Comparison of ENCODE assay signal across 11 cellular contexts in genomic region chr17:78174870-78175642, GRCh38. TPM values are rescaled to one million over a fixed set of nuclear protein-coding genes. Genes with fewer than 3 reads are reported as not detected.
DNase-seq lines count a peak whose midpoint lies in the region; ATAC-seq, FAIRE-seq and TF ChIP-seq lines count a peak whose summit lies in the region.
"Had no signal": no experiment of that assay in that cellular context is flagged by ENCODE, and none has a peak within 500 bp of the region (broad histone marks: within the 10 kb centered on the region; RNA-seq: fewer than 3 reads in every experiment).

No MANE protein-coding gene starts in this region.

- H3K23ac ChIP-seq in IMR-90 (ENCODE audit: low read depth, low read length): no peak overlapping the region

- H3K4me2 ChIP-seq in IMR-90 (ENCODE audit: low read depth, low read length) (no peak overlapping the region), K562 (ENCODE audit: insufficient read depth, low read length) (no peak overlapping the region)

- TF ChIP-seq RAD21 in IMR-90 (IDR thresholded peaks at IDR 0.05; ENCODE audit: low read length): no peak
- no peak for TF ChIP-seq RAD21 in K562 (CRISPR knock-in tag; conservative IDR thresholded peaks at IDR 0.05 in 1 of 2, IDR thresholded peaks at IDR 0.05 in 1 of 2)

- H3K27ac ChIP-seq in 22Rv1: peak overlapping the region; percentile 98
- no peak overlapping the region for H3K27ac ChIP-seq in IMR-90 (ENCODE audit: insufficient read depth, low read length)
- H3K27ac ChIP-seq in K562 (ENCODE audit: extremely low read depth, low read depth, low read length): no peak overlapping the region; the same call in 2 of the 3 replicates
- H3K27ac ChIP-seq: SJCRH30 had no signal

- H3K18ac ChIP-seq in IMR-90 (ENCODE audit: low read depth, low read length): no peak overlapping the region

- TF ChIP-seq CTCF in 22Rv1 (IDR thresholded peaks at IDR 0.05): no peak; the same call in 1 of the 2 replicates
- TF ChIP-seq CTCF in IMR-90 (conservative IDR thresholded peaks at IDR 0.05; ENCODE audit: low read depth, low read length): no peak
- peak; percentile 31 to 37 (median 36); a peak in 4 of 6 replicates for TF ChIP-seq CTCF in K562 (IDR thresholded peaks at IDR 0.05 in 2 of 3, conservative IDR thresholded peaks at IDR 0.05 in 1 of 3; ENCODE audit: insufficient read depth in 2 of 3, low read depth in 1 of 3, low read length in 3 of 3)
- no peak for TF ChIP-seq CTCF in mucosa of descending colon (IDR thresholded peaks at IDR 0.05)

- no peaks in the 10 kb centered on the region for H3K27me3 Mint-ChIP-seq in natural killer cell treated with Interleukin-12 subunit alpha and Interleukin-12 subunit beta and Interleukin-15 and Interleukin-18, amount 100 ng/mL, for 72 hours
- H3K27me3 Mint-ChIP-seq: CD4-positive, CD25-positive, alpha-beta regulatory T cell had no signal

- H2AFZ ChIP-seq in IMR-90 (replicated peaks; ENCODE audit: low read length, poor library complexity): peak overlapping the region; percentile 45
- no peak overlapping the region for H2AFZ ChIP-seq in K562 (ENCODE audit: low read depth, low read length)

- H3K36me3 ChIP-seq in IMR-90 (ENCODE audit: control insufficient read depth, insufficient read depth, low read length) (no peaks in the 10 kb centered on the region; the same call in 1 of the 2 replicates), K562 (ENCODE audit: control insufficient read depth, insufficient read depth, low read length) (peaks cover 93% of the 10 kb centered on the region; the same call in 2 of the 3 replicates), mucosa of descending colon (ENCODE audit: low read depth) (no peaks in the 10 kb centered on the region)

- BruUV-seq in IMR-90 (replicated peaks; lab: Mats Ljungman, UMichigan) (no TSS peak), K562 (replicated peaks; lab: Mats Ljungman, UMichigan) (no TSS peak)

- H2BK20ac ChIP-seq in IMR-90 (ENCODE audit: low read depth, low read length): no peak overlapping the region

- POLR2A ChIA-PET in IMR-90 (lab: Charles Lee; ENCODE audit: unreplicated experiment): no interaction called here
- POLR2A ChIA-PET in K562 (lab: Yijun Ruan, JAX): interaction anchor here (1.0 to 3.7 kb wide), 10 partner anchors 9 to 90 kb away, joined by 3 to 27 read pairs (median 6); partner anchors contain the start of genes AFMID, TK1 and TMC6

- 98% methylated on average over 15 of the region's 28 CpGs; no CpG with 5 or more reads in 1 of the 2 experiments for WGBS in IMR-90 (ENCODE audit: extremely low coverage in 2 of 2, insufficient read length in 1 of 2), 2 experiments
- 92% methylated on average over 27 of the region's 28 CpGs for WGBS in K562 (ENCODE audit: insufficient coverage, low coverage, missing lambda C conversion rate)

- no peak for FAIRE-seq in K562 (lab: Jason Lieb, UNC)

- peak overlapping the region; percentile 61 for H2AK9ac ChIP-seq in IMR-90 (replicated peaks; ENCODE audit: low read depth, low read length, poor library complexity)

- DNase-seq in IMR-90 (no peak), K562 (ENCODE audit: extremely low read depth in 1 of 4, low spot score in 3 of 4) (no peak), mucosa of descending colon (peak in 2 of 3 donors; percentile 67 to 73), activated gamma-delta T cell treated with Interleukin-2 at 50 U/mL for 16 hours (no peak)
- DNase-seq in natural killer cell treated with Interleukin-12 subunit alpha and Interleukin-12 subunit beta and Interleukin-15 and Interleukin-18, amount 100 ng/mL, for 72 hours (ENCODE audit: low spot score): no peak
- DNase-seq: CD4-positive, CD25-positive, alpha-beta regulatory T cell; SJCRH30 had no signal

- no peak for ATAC-seq in IMR-90 (ENCODE audit: low read depth)
- no peak for ATAC-seq in K562
- ATAC-seq in mucosa of descending colon: peak; percentile 47
- ATAC-seq in natural killer cell treated with Interleukin-12 subunit alpha and Interleukin-12 subunit beta and Interleukin-15 and Interleukin-18, amount 100 ng/mL, for 72 hours: no peak
- ATAC-seq in GM21786 (IDR thresholded peaks at IDR 0.05; ENCODE audit: unreplicated experiment): no peak
- no peak for ATAC-seq in HG03196 (IDR thresholded peaks at IDR 0.05; ENCODE audit: unreplicated experiment)

- no peak overlapping the region for H4K8ac ChIP-seq in IMR-90 (ENCODE audit: low read depth in 2 of 2, low read length in 2 of 2)

- H3K9me3 ChIP-seq in IMR-90 (ENCODE audit: control insufficient read depth, insufficient read depth, low read length) (no peaks in the 10 kb centered on the region), K562 (replicated peaks; ENCODE audit: control insufficient read depth, insufficient read depth, low read depth, low read length) (no peaks in the 10 kb centered on the region), mucosa of descending colon (no peaks in the 10 kb centered on the region)
- H3K9me3 ChIP-seq: SJCRH30 had no signal

- no peak for TF ChIP-seq POLR2A in IMR-90 (IDR thresholded peaks at IDR 0.05; ENCODE audit: low read depth, low read length)
- TF ChIP-seq POLR2A in K562 (conservative IDR thresholded peaks at IDR 0.05): no peak

- intact Hi-C loops in IMR-90 (cut with micrococcal nuclease) (no loop called here), K562 (cut with micrococcal nuclease) (loop anchor here (5.0 kb wide), 1 partner anchor 33 kb away; no protein-coding TSS in a partner anchor), mucosa of descending colon (cut with DNase I, micrococcal nuclease) (no loop called here)

- CTCF ChIA-PET in IMR-90 (lab: Yijun Ruan, JAX): no interaction called here
- CTCF ChIA-PET in K562 (lab: Yijun Ruan, JAX; ENCODE audit: low intra/inter-chr PET ratio): interaction anchor here (2.6 kb wide), 1 partner anchor 62 kb away, joined by 34 read pairs; no protein-coding TSS in a partner anchor

- peaks cover 14% of the 10 kb centered on the region; the same call in 1 of the 2 replicates for H3K9me1 ChIP-seq in IMR-90 (ENCODE audit: insufficient read depth, low read length)
- H3K9me1 ChIP-seq in K562 (ENCODE audit: control insufficient read depth, insufficient read depth, low read length): no peaks in the 10 kb centered on the region

- H3K4me3 ChIP-seq in IMR-90 (ENCODE audit: insufficient read depth, low read depth, low read length) (no peak overlapping the region), K562 (no peak overlapping the region), mucosa of descending colon (no peak overlapping the region)
- H3K4me3 ChIP-seq: SJCRH30 had no signal

- no peak overlapping the region for H3K14ac ChIP-seq in IMR-90 (replicated peaks; ENCODE audit: low read depth, low read length)

- dilution Hi-C loops in IMR-90 (cut with HindIII; ENCODE audit: low sequenced_read_pairs, unreplicated experiment): no loop called here

- in situ Hi-C loops in IMR-90 (cut with MboI; ENCODE audit: low sequenced_read_pairs): loop anchor here (5.0 kb wide), 1 partner anchor 63 kb away; no protein-coding TSS in a partner anchor
- in situ Hi-C loops in K562 (cut with MboI): loop anchor here (5.0 kb wide), 1 partner anchor 63 kb away; no protein-coding TSS in a partner anchor

- no peaks in the 10 kb centered on the region for H3K27me3 ChIP-seq in IMR-90 (ENCODE audit: control insufficient read depth, insufficient read depth, low read length)
- no peaks in the 10 kb centered on the region for H3K27me3 ChIP-seq in K562 (ENCODE audit: control insufficient read depth in 2 of 2, insufficient read depth in 2 of 2, low read length in 2 of 2)
- H3K27me3 ChIP-seq: SJCRH30 had no signal

- no peaks in the 10 kb centered on the region for H3K9me3 Mint-ChIP-seq in natural killer cell treated with Interleukin-12 subunit alpha and Interleukin-12 subunit beta and Interleukin-15 and Interleukin-18, amount 100 ng/mL, for 72 hours
- H3K9me3 Mint-ChIP-seq: nephron had no signal

- no peak overlapping the region for H3K4me3 Mint-ChIP-seq in natural killer cell treated with Interleukin-12 subunit alpha and Interleukin-12 subunit beta and Interleukin-15 and Interleukin-18, amount 100 ng/mL, for 72 hours
- H3K4me3 Mint-ChIP-seq: nephron had no signal

- H3K56ac ChIP-seq in IMR-90 (ENCODE audit: extremely low read depth, insufficient read depth, low read length): no peak overlapping the region

- H3K79me1 ChIP-seq in IMR-90 (ENCODE audit: low read depth in 1 of 2, low read length in 2 of 2): peaks cover 3 to 36% of the 10 kb centered on the region in 2 experiments; a peak in 2 of 4 replicates

- H3K4me1 ChIP-seq in IMR-90 (ENCODE audit: control insufficient read depth, insufficient read depth, low read length) (peaks cover 19% of the 10 kb centered on the region), K562 (replicated peaks in 1 of 2; ENCODE audit: control insufficient read depth in 2 of 2, insufficient read depth in 2 of 2, low read length in 2 of 2) (peaks cover 7 to 57% of the 10 kb centered on the region in 2 experiments), mucosa of descending colon (ENCODE audit: low read depth) (peaks cover 79% of the 10 kb centered on the region)

- H3K9ac ChIP-seq in IMR-90 (ENCODE audit: low read depth, low read length) (no peak overlapping the region), K562 (ENCODE audit: insufficient read depth in 1 of 2, low read depth in 2 of 2, low read length in 2 of 2) (peak overlapping the region in 1 of 2 experiments; percentile 79; a peak in 2 of 4 replicates)

- no peak overlapping the region for H2BK120ac ChIP-seq in IMR-90 (ENCODE audit: low read depth, low read length)

- no peak overlapping the region for H4K5ac ChIP-seq in IMR-90 (ENCODE audit: low read depth, low read length)

- H2BK5ac ChIP-seq in IMR-90 (ENCODE audit: low read depth, low read length, poor library complexity, severe bottlenecking): no peak overlapping the region

- peaks cover 40 to 42% of the 10 kb centered on the region in 2 donors for H3K4me1 Mint-ChIP-seq in natural killer cell treated with Interleukin-12 subunit alpha and Interleukin-12 subunit beta and Interleukin-15 and Interleukin-18, amount 100 ng/mL, for 72 hours (ENCODE audit: low read depth in 2 of 2)

- no peak overlapping the region for H2AK5ac ChIP-seq in IMR-90 (ENCODE audit: low read depth, low read length)

- H4K91ac ChIP-seq in IMR-90 (ENCODE audit: insufficient read depth, low read depth, low read length): no peak overlapping the region

- H3K36me3 Mint-ChIP-seq in natural killer cell treated with Interleukin-12 subunit alpha and Interleukin-12 subunit beta and Interleukin-15 and Interleukin-18, amount 100 ng/mL, for 72 hours: peaks cover 6% of the 10 kb centered on the region

- no peak overlapping the region for H3K4ac ChIP-seq in IMR-90 (ENCODE audit: low read depth, low read length)

- no peak overlapping the region for H3K27ac Mint-ChIP-seq in natural killer cell treated with Interleukin-12 subunit alpha and Interleukin-12 subunit beta and Interleukin-15 and Interleukin-18, amount 100 ng/mL, for 72 hours
- H3K27ac Mint-ChIP-seq: nephron had no signal

- H3K79me2 ChIP-seq in K562 (ENCODE audit: control insufficient read depth, insufficient read depth, low read length): peaks cover 15% of the 10 kb centered on the region

- H2BK15ac ChIP-seq in IMR-90 (ENCODE audit: low read depth, low read length): no peak overlapping the region

- peaks cover 3% of the 10 kb centered on the region; the same call in 1 of the 2 replicates for H4K20me1 ChIP-seq in IMR-90 (ENCODE audit: insufficient read depth, low read length)
- peaks cover 8% of the 10 kb centered on the region; the same call in 1 of the 2 replicates for H4K20me1 ChIP-seq in K562 (replicated peaks; ENCODE audit: control insufficient read depth, insufficient read depth, low read length)

- TF ChIP-seq EP300 in K562 (IDR thresholded peaks at IDR 0.05; ENCODE audit: low read length): no peak

RNA-seq across cellular contexts. Expression of gene SYNGR2, which starts 6.7 kb away (rescaled TPM):
- total RNA-seq in IMR-90 (2012; rRNA removed) (11.1 and 14.7 TPM in 2 replicates), K562 (2014; rRNA removed) (87.8 and 120 TPM in 2 replicates), K562 (2014; rRNA removed; fragmentation: Illumina TruSeq; extraction: Trizol) (29.7 and 44.9 TPM in 2 replicates), K562 (2015; rRNA removed; fragmentation: Illumina TruSeq; extraction: Trizol) (68.0 and 68.2 TPM in 2 replicates), K562 (2021) (173 and 185 TPM in 2 replicates), mucosa of descending colon (100 to 1,000 TPM in 2 of 3 donors, 10 to 100 TPM in 1; 90.4 to 202 (median 196) TPM)
- polyA plus RNA-seq in IMR-90 (2012; rRNA removed) (63.1 and 77.3 TPM in 2 replicates), K562 (2011; rRNA removed) (159 and 208 TPM in 2 replicates), K562 (2014; fragmentation: Illumina TruSeq; extraction: Trizol) (167 and 172 TPM in 2 replicates), K562 (2014; fragmentation: Nextera tagmentation; extraction: Ambion mirVana) (1 to 10 TPM; 1.4 to 7.6 TPM), K562 (2014; rRNA removed) (140 and 156 TPM in 2 replicates)
- polyA plus RNA-seq in IMR-90 (2012; cell fraction: cytosol; rRNA removed): 38.9 and 89.5 TPM in 2 replicates
- 27.9 and 43.7 TPM in 2 replicates for polyA plus RNA-seq in IMR-90 (2012; cell fraction: nucleus; rRNA removed; ENCODE audit: low replicate concordance)
- total RNA-seq in K562 (2011; cell fraction: chromatin; rRNA removed; ENCODE audit: low replicate concordance): 68.6 and 254 TPM in 2 replicates
- 327 and 339 TPM in 2 replicates for total RNA-seq in K562 (2011; cell fraction: nucleolus; rRNA removed)
- 222 and 253 TPM in 2 replicates for total RNA-seq in K562 (2011; cell fraction: nucleoplasm; rRNA removed)
- 393 and 921 TPM in 2 replicates for polyA plus RNA-seq in K562 (2011; cell fraction: cytosol; rRNA removed)
- 163 and 222 TPM in 2 replicates for polyA plus RNA-seq in K562 (2011; cell fraction: nucleus; rRNA removed)
- 104 and 149 TPM in 2 replicates for polyA plus RNA-seq in K562 (2012)
- polyA minus RNA-seq in K562 (2011; rRNA and poly(A)+ RNA removed): 64.8 and 150 TPM in 2 replicates
- polyA minus RNA-seq in K562 (2011; cell fraction: cytosol; rRNA and poly(A)+ RNA removed): 129 and 147 TPM in 2 replicates
- 33.9 and 38.4 TPM in 2 replicates for polyA minus RNA-seq in K562 (2011; cell fraction: nucleus; rRNA and poly(A)+ RNA removed)
- 100 to 1,000 TPM in 1 of 2 donors, 10 to 100 TPM in 1; 84.9 to 120 TPM for total RNA-seq in natural killer cell treated with Interleukin-12 subunit alpha and Interleukin-12 subunit beta and Interleukin-15 and Interleukin-18, amount 100 ng/mL, for 72 hours

RNA-seq across cellular contexts. Expression of gene TK1, which starts 11.8 kb away (rescaled TPM):
- total RNA-seq in IMR-90 (2012; rRNA removed) (109 and 219 TPM in 2 replicates), K562 (2014; rRNA removed) (195 and 231 TPM in 2 replicates), K562 (2014; rRNA removed; fragmentation: Illumina TruSeq; extraction: Trizol) (45.0 and 59.5 TPM in 2 replicates), K562 (2015; rRNA removed; fragmentation: Illumina TruSeq; extraction: Trizol) (97.7 and 98.0 TPM in 2 replicates), K562 (2021) (198 TPM in 2 replicates), mucosa of descending colon (10 to 100 TPM in 2 of 3 donors, 1 to 10 TPM in 1; 8.9 to 46.5 (median 10.2) TPM)
- polyA plus RNA-seq in IMR-90 (2012; rRNA removed) (150 and 181 TPM in 2 replicates), K562 (2011; rRNA removed) (123 and 130 TPM in 2 replicates), K562 (2014; fragmentation: Illumina TruSeq; extraction: Trizol) (103 and 216 TPM in 2 replicates), K562 (2014; fragmentation: Nextera tagmentation; extraction: Ambion mirVana) (10 to 100 TPM in 1 of 2 experiments, 1 to 10 TPM in 1; 8.4 to 29.9 TPM), K562 (2014; rRNA removed) (192 and 280 TPM in 2 replicates)
- 133 and 160 TPM in 2 replicates for polyA plus RNA-seq in IMR-90 (2012; cell fraction: cytosol; rRNA removed)
- polyA plus RNA-seq in IMR-90 (2012; cell fraction: nucleus; rRNA removed; ENCODE audit: low replicate concordance): 27.2 and 110 TPM in 2 replicates
- total RNA-seq in K562 (2011; cell fraction: chromatin; rRNA removed; ENCODE audit: low replicate concordance): 24.3 and 89.6 TPM in 2 replicates
- 88.4 and 100 TPM in 2 replicates for total RNA-seq in K562 (2011; cell fraction: nucleolus; rRNA removed)
- total RNA-seq in K562 (2011; cell fraction: nucleoplasm; rRNA removed): 53.4 and 62.0 TPM in 2 replicates
- polyA plus RNA-seq in K562 (2011; cell fraction: cytosol; rRNA removed): 232 and 546 TPM in 2 replicates
- polyA plus RNA-seq in K562 (2011; cell fraction: nucleus; rRNA removed): 82.4 and 119 TPM in 2 replicates
- 204 and 231 TPM in 2 replicates for polyA plus RNA-seq in K562 (2012)
- polyA minus RNA-seq in K562 (2011; rRNA and poly(A)+ RNA removed): 86.2 and 149 TPM in 2 replicates
- polyA minus RNA-seq in K562 (2011; cell fraction: cytosol; rRNA and poly(A)+ RNA removed): 121 and 135 TPM in 2 replicates
- 32.2 and 35.5 TPM in 2 replicates for polyA minus RNA-seq in K562 (2011; cell fraction: nucleus; rRNA and poly(A)+ RNA removed)
- 100 to 1,000 TPM in 1 of 2 donors, 10 to 100 TPM in 1; 66.8 to 138 TPM for total RNA-seq in natural killer cell treated with Interleukin-12 subunit alpha and Interleukin-12 subunit beta and Interleukin-15 and Interleukin-18, amount 100 ng/mL, for 72 hours

RNA-seq across cellular contexts. Expression of gene AFMID, which starts 12.1 kb away (rescaled TPM):
- total RNA-seq in IMR-90 (2012; rRNA removed): 45.5 and 65.1 TPM in 2 replicates
- polyA plus RNA-seq in IMR-90 (2012; rRNA removed): 29.9 and 41.0 TPM in 2 replicates
- 31.0 and 49.3 TPM in 2 replicates for polyA plus RNA-seq in IMR-90 (2012; cell fraction: cytosol; rRNA removed)
- polyA plus RNA-seq in IMR-90 (2012; cell fraction: nucleus; rRNA removed; ENCODE audit: low replicate concordance): 22.5 and 29.1 TPM in 2 replicates
- 125 and 253 TPM in 2 replicates for total RNA-seq in K562 (2011; cell fraction: chromatin; rRNA removed; ENCODE audit: low replicate concordance)
- 134 and 153 TPM in 2 replicates for total RNA-seq in K562 (2011; cell fraction: nucleolus; rRNA removed)
- 139 and 167 TPM in 2 replicates for total RNA-seq in K562 (2011; cell fraction: nucleoplasm; rRNA removed)
- 68.1 and 101 TPM in 2 replicates for total RNA-seq in K562 (2014; rRNA removed)
- 63.4 and 70.4 TPM in 2 replicates for total RNA-seq in K562 (2014; rRNA removed; fragmentation: Illumina TruSeq; extraction: Trizol)
- 61.8 and 62.1 TPM in 2 replicates for total RNA-seq in K562 (2015; rRNA removed; fragmentation: Illumina TruSeq; extraction: Trizol)
- 67.3 and 74.0 TPM in 2 replicates for total RNA-seq in K562 (2021)
- 73.8 and 74.4 TPM in 2 replicates for polyA plus RNA-seq in K562 (2011; rRNA removed)
- polyA plus RNA-seq in K562 (2011; cell fraction: cytosol; rRNA removed): 85.6 and 94.0 TPM in 2 replicates
- polyA plus RNA-seq in K562 (2011; cell fraction: nucleus; rRNA removed): 83.1 and 130 TPM in 2 replicates
- 61.5 and 73.9 TPM in 2 replicates for polyA plus RNA-seq in K562 (2012)
- 119 and 133 TPM in 2 replicates for polyA plus RNA-seq in K562 (2014; fragmentation: Illumina TruSeq; extraction: Trizol)
- 100 to 1,000 TPM in 1 of 2 experiments, 10 to 100 TPM in 1; 80.3 to 188 TPM for polyA plus RNA-seq in K562 (2014; fragmentation: Nextera tagmentation; extraction: Ambion mirVana)
- 95.7 and 110 TPM in 2 replicates for polyA plus RNA-seq in K562 (2014; rRNA removed)
- polyA minus RNA-seq in K562 (2011; rRNA and poly(A)+ RNA removed): 81.4 and 85.1 TPM in 2 replicates
- 32.2 and 35.0 TPM in 2 replicates for polyA minus RNA-seq in K562 (2011; cell fraction: cytosol; rRNA and poly(A)+ RNA removed)
- polyA minus RNA-seq in K562 (2011; cell fraction: nucleus; rRNA and poly(A)+ RNA removed): 27.0 and 36.4 TPM in 2 replicates
- total RNA-seq in mucosa of descending colon: 10 to 100 TPM; 14.2 to 39.9 (median 27.9) TPM
- total RNA-seq in natural killer cell treated with Interleukin-12 subunit alpha and Interleukin-12 subunit beta and Interleukin-15 and Interleukin-18, amount 100 ng/mL, for 72 hours: 10 to 100 TPM; 17.0 to 49.7 TPM

RNA-seq across cellular contexts. Expression of gene C17orf99, which starts 28.9 kb away (rescaled TPM):
- not detected in 2 replicates for total RNA-seq in IMR-90 (2012; rRNA removed)
- polyA plus RNA-seq in IMR-90 (2012; rRNA removed): not detected in 2 replicates
- polyA plus RNA-seq in IMR-90 (2012; cell fraction: cytosol; rRNA removed): not detected in 2 replicates
- polyA plus RNA-seq in IMR-90 (2012; cell fraction: nucleus; rRNA removed; ENCODE audit: low replicate concordance): not detected in 2 replicates
- 66.4 and 86.5 TPM in 2 replicates for total RNA-seq in K562 (2011; cell fraction: chromatin; rRNA removed; ENCODE audit: low replicate concordance)
- 51.9 and 66.7 TPM in 2 replicates for total RNA-seq in K562 (2011; cell fraction: nucleolus; rRNA removed)
- 36.2 and 47.7 TPM in 2 replicates for total RNA-seq in K562 (2011; cell fraction: nucleoplasm; rRNA removed)
- 16.8 and 17.3 TPM in 2 replicates for total RNA-seq in K562 (2014; rRNA removed)
- 7.1 and 7.5 TPM in 2 replicates for total RNA-seq in K562 (2014; rRNA removed; fragmentation: Illumina TruSeq; extraction: Trizol)
- total RNA-seq in K562 (2015; rRNA removed; fragmentation: Illumina TruSeq; extraction: Trizol): 4.0 and 5.8 TPM in 2 replicates
- 16.4 and 18.9 TPM in 2 replicates for total RNA-seq in K562 (2021)
- polyA plus RNA-seq in K562 (2011; rRNA removed): 15.9 and 16.2 TPM in 2 replicates
- 11.8 and 31.5 TPM in 2 replicates for polyA plus RNA-seq in K562 (2011; cell fraction: cytosol; rRNA removed)
- 30.9 and 68.9 TPM in 2 replicates for polyA plus RNA-seq in K562 (2011; cell fraction: nucleus; rRNA removed)
- polyA plus RNA-seq in K562 (2012): 4.7 and 6.4 TPM in 2 replicates
- polyA plus RNA-seq in K562 (2014; fragmentation: Illumina TruSeq; extraction: Trizol): 14.3 and 20.0 TPM in 2 replicates
- polyA plus RNA-seq in K562 (2014; fragmentation: Nextera tagmentation; extraction: Ambion mirVana): 1 to 10 TPM; 4.1 to 7.7 TPM
- polyA plus RNA-seq in K562 (2014; rRNA removed): 16.4 and 19.9 TPM in 2 replicates
- polyA minus RNA-seq in K562 (2011; rRNA and poly(A)+ RNA removed): 2.7 and 10.0 TPM in 2 replicates
- polyA minus RNA-seq in K562 (2011; cell fraction: cytosol; rRNA and poly(A)+ RNA removed): 6.5 and 11.1 TPM in 2 replicates
- polyA minus RNA-seq in K562 (2011; cell fraction: nucleus; rRNA and poly(A)+ RNA removed): 5.6 and 11.8 TPM in 2 replicates
- not detected for total RNA-seq in mucosa of descending colon
- total RNA-seq in natural killer cell treated with Interleukin-12 subunit alpha and Interleukin-12 subunit beta and Interleukin-15 and Interleukin-18, amount 100 ng/mL, for 72 hours: not detected
- total RNA-seq: CD4-positive, CD25-positive, alpha-beta regulatory T cell; SJCRH30 had no signal
- polyA plus RNA-seq: CD4-positive, CD25-positive, alpha-beta regulatory T cell had no signal

RNA-seq across cellular contexts. Expression of gene BIRC5, which starts 39.0 kb away (rescaled TPM):
- total RNA-seq in IMR-90 (2012; rRNA removed) (52.7 and 53.6 TPM in 2 replicates), K562 (2014; rRNA removed) (114 and 140 TPM in 2 replicates), K562 (2014; rRNA removed; fragmentation: Illumina TruSeq; extraction: Trizol) (79.1 and 79.9 TPM in 2 replicates), K562 (2015; rRNA removed; fragmentation: Illumina TruSeq; extraction: Trizol) (101 and 106 TPM in 2 replicates), K562 (2021) (101 and 104 TPM in 2 replicates), mucosa of descending colon (10 to 100 TPM in 1 of 3 donors, 1 to 10 TPM in 2; 2.4 to 22.4 (median 4.7) TPM)
- polyA plus RNA-seq in IMR-90 (2012; rRNA removed) (16.6 and 19.5 TPM in 2 replicates), K562 (2011; rRNA removed) (61.4 and 64.4 TPM in 2 replicates), K562 (2014; fragmentation: Illumina TruSeq; extraction: Trizol) (74.6 and 88.8 TPM in 2 replicates), K562 (2014; fragmentation: Nextera tagmentation; extraction: Ambion mirVana) (100 to 1,000 TPM in 1 of 2 experiments, 10 to 100 TPM in 1; 98.2 to 107 TPM), K562 (2014; rRNA removed) (127 and 155 TPM in 2 replicates)
- 10.6 and 17.7 TPM in 2 replicates for polyA plus RNA-seq in IMR-90 (2012; cell fraction: cytosol; rRNA removed)
- 5.5 and 7.2 TPM in 2 replicates for polyA plus RNA-seq in IMR-90 (2012; cell fraction: nucleus; rRNA removed; ENCODE audit: low replicate concordance)
- 88.6 and 104 TPM in 2 replicates for total RNA-seq in K562 (2011; cell fraction: chromatin; rRNA removed; ENCODE audit: low replicate concordance)
- 92.8 and 99.1 TPM in 2 replicates for total RNA-seq in K562 (2011; cell fraction: nucleolus; rRNA removed)
- total RNA-seq in K562 (2011; cell fraction: nucleoplasm; rRNA removed): 114 and 121 TPM in 2 replicates
- 55.7 and 67.4 TPM in 2 replicates for polyA plus RNA-seq in K562 (2011; cell fraction: cytosol; rRNA removed)
- polyA plus RNA-seq in K562 (2011; cell fraction: nucleus; rRNA removed): 37.3 and 40.7 TPM in 2 replicates
- polyA plus RNA-seq in K562 (2012): 67.7 and 78.4 TPM in 2 replicates
- 83.8 and 87.5 TPM in 2 replicates for polyA minus RNA-seq in K562 (2011; rRNA and poly(A)+ RNA removed)
- polyA minus RNA-seq in K562 (2011; cell fraction: cytosol; rRNA and poly(A)+ RNA removed): 34.3 and 38.4 TPM in 2 replicates
- 36.9 and 58.9 TPM in 2 replicates for polyA minus RNA-seq in K562 (2011; cell fraction: nucleus; rRNA and poly(A)+ RNA removed)
- 100 to 1,000 TPM in 1 of 2 donors, 10 to 100 TPM in 1; 42.4 to 100 TPM for total RNA-seq in natural killer cell treated with Interleukin-12 subunit alpha and Interleukin-12 subunit beta and Interleukin-15 and Interleukin-18, amount 100 ng/mL, for 72 hours

Comparison
In these comparisons a context has a peak if more than half of its experiments do, and no peak if none do; other contexts are left out.
1. CTCF ChIP-seq: peak in K562 (3 of 3); none in 22Rv1 (single experiment), IMR-90 (single experiment) and mucosa of descending colon (single experiment).
2. DNase-seq: peak in mucosa of descending colon (2 of 3); none in IMR-90 (single experiment), K562 (0 of 4), natural killer cell treated with Interleukin-12 subunit alpha and Interleukin-12 subunit beta and Interleukin-15 and Interleukin-18, amount 100 ng/mL, for 72 hours (single experiment) and activated gamma-delta T cell treated with Interleukin-2 at 50 U/mL for 16 hours (single experiment).